In genomic region chr17:73179878-73180277, GRCh38 we compare ENCODE assay signal across 35 cellular contexts. TPM values are rescaled to one million over a fixed set of nuclear protein-coding genes. Genes with fewer than 3 reads are reported as not detected.
"Had no signal": no experiment of that assay in that cellular context is flagged by ENCODE, and none has a peak within 500 bp of the region (broad histone marks: within the 10 kb centered on the region; RNA-seq: fewer than 3 reads in every experiment).

No MANE protein-coding gene starts in this region.

- H3K27ac ChIP-seq: body of pancreas, brain microvascular endothelial cell, breast epithelium, VCaP had no signal

- H3K4me1 ChIP-seq: adrenal gland, breast epithelium had no signal

- ATAC-seq: activated CD8-positive, alpha-beta T cell treated with anti-CD3 and anti-CD28 coated beads for 36 hours; activated naive CD4-positive, alpha-beta T cell treated with anti-CD3 and anti-CD28 coated beads, Interleukin-2, amount 50 U/mL, for 72 hours; activated T-cell treated with anti-CD3 and anti-CD28 coated beads, Interleukin-2, amount 50 U/mL, for 4 hours; activated T-cell treated with anti-CD3 and anti-CD28 coated beads, Interleukin-2, amount 50 U/mL, for 72 hours; activated T-helper 17 cell treated with anti-CD3 and anti-CD28 coated beads, Interleukin-2, amount 50 U/mL, for 72 hours; body of pancreas had no signal

- H3K27me3 Mint-ChIP-seq: activated B cell treated with CpG ODN at 0.5 μM for 24 hours; activated CD4-positive, alpha-beta memory T cell treated with anti-CD3 and anti-CD28 coated beads for 36 hours; activated CD4-positive, alpha-beta T cell treated with anti-CD3 and anti-CD28 coated beads, Interleukin-2, amount 10 ng/mL, durations not matched to agents 24 days and 14 days; activated CD8-positive, alpha-beta T cell treated with anti-CD3 and anti-CD28 coated beads for 36 hours; activated naive CD8-positive, alpha-beta T cell treated with anti-CD3 and anti-CD28 coated beads for 36 hours; activated T-helper 17 cell treated with anti-CD3 and anti-CD28 coated beads, Interleukin-2, amount 50 U/mL, for 72 hours had no signal

- H3K9me3 ChIP-seq: adrenal gland, body of pancreas, breast epithelium had no signal

- H3K27me3 ChIP-seq: adrenal gland, body of pancreas, brain microvascular endothelial cell, breast epithelium had no signal

- H3K4me3 Mint-ChIP-seq: activated B cell treated with CpG ODN at 0.5 μM for 24 hours; activated CD4-positive, alpha-beta memory T cell treated with anti-CD3 and anti-CD28 coated beads for 36 hours; activated CD4-positive, alpha-beta T cell treated with anti-CD3 and anti-CD28 coated beads, Interleukin-2, amount 10 ng/mL, durations not matched to agents 24 days and 14 days; activated CD8-positive, alpha-beta T cell treated with anti-CD3 and anti-CD28 coated beads for 36 hours; activated naive CD4-positive, alpha-beta T cell treated with anti-CD3 and anti-CD28 coated beads for 36 hours; activated naive CD8-positive, alpha-beta T cell treated with anti-CD3 and anti-CD28 coated beads for 36 hours; activated T-cell treated with anti-CD3 and anti-CD28 coated beads, Interleukin-2, amount 50 U/mL, for 4 hours; activated T-cell treated with anti-CD3 and anti-CD28 coated beads, Interleukin-2, amount 50 U/mL, for 72 hours; activated T-helper 1 cell treated with anti-CD3 and anti-CD28 coated beads, Interleukin-12 subunit alpha, Interleukin-12 subunit beta, Interleukin-2, Interleukin-4 antibody, amounts not matched to agents 30 ng/mL and 10 ng/mL and 1 ng/mL, durations not matched to agents 14 hours and 24 hours and 36 hours; activated T-helper 17 cell treated with anti-CD3 and anti-CD28 coated beads, Interleukin-2, amount 50 U/mL, for 72 hours; T-helper 1 cell treated with Interleukin-12 subunit alpha and Interleukin-12 subunit beta and Interleukin-4 antibody, amounts not matched to agents 30 μg/mL and 1 μg/mL, for 36 hours; T-helper 2 cell treated with Interferon-gamma antibody and Interleukin-4, amounts not matched to agents 5 μg/mL and 100 μg/mL, for 36 hours had no signal

- DNase-seq: activated B cell treated with CpG ODN at 0.5 μM for 24 hours; activated CD4-positive, alpha-beta memory T cell treated with anti-CD3 and anti-CD28 coated beads for 36 hours; activated CD4-positive, alpha-beta T cell treated with anti-CD3 and anti-CD28 coated beads for 4 hours; activated CD4-positive, alpha-beta T cell treated with anti-CD3 and anti-CD28 coated beads, Interleukin-2, amount 10 ng/mL, durations not matched to agents 24 days and 14 days; activated CD4-positive, alpha-beta T cell treated with anti-CD3 and anti-CD28 coated beads, Interleukin-2, amount 50 U/mL, for 1 hour; activated CD4-positive, alpha-beta T cell treated with anti-CD3 and anti-CD28 coated beads, Interleukin-2, amount 50 U/mL, for 4 hours; activated CD4-positive, CD25-positive, alpha-beta regulatory T cell treated with anti-CD3 and anti-CD28 coated beads, Interleukin-2, amount 50 U/mL, for 72 hours; activated CD8-positive, alpha-beta memory T cell treated with anti-CD3 and anti-CD28 coated beads, Interleukin-2, amount 50 U/mL, for 4 hours; activated CD8-positive, alpha-beta T cell treated with anti-CD3 and anti-CD28 coated beads for 36 hours; activated effector memory CD4-positive, alpha-beta T cell treated with anti-CD3 and anti-CD28 coated beads, Interleukin-2, amount 50 U/mL, for 16 hours; activated gamma-delta T cell treated with Interleukin-2 at 50 U/mL for 16 hours; activated naive CD4-positive, alpha-beta T cell; activated naive CD4-positive, alpha-beta T cell treated with anti-CD3 and anti-CD28 coated beads for 36 hours; activated naive CD4-positive, alpha-beta T cell treated with anti-CD3 and anti-CD28 coated beads, Interleukin-2, amount 50 U/mL, for 16 hours; activated naive CD8-positive, alpha-beta T cell treated with anti-CD3 and anti-CD28 coated beads for 36 hours; activated T-cell treated with anti-CD3 and anti-CD28 coated beads for 4 hours; activated T-cell treated with anti-CD3 and anti-CD28 coated beads, Interleukin-2, amount 50 U/mL, for 1 hour; activated T-cell treated with anti-CD3 and anti-CD28 coated beads, Interleukin-2, amount 50 U/mL, for 4 hours; activated T-cell treated with anti-CD3 and anti-CD28 coated beads, Interleukin-2, amount 50 U/mL, for 72 hours; adrenal gland; amniotic stem cell; aorta; body of pancreas; brain microvascular endothelial cell; central memory CD4-positive, alpha-beta T cell; T-helper 1 cell; T-helper 2 cell; T-helper 9 cell had no signal

- H3K4me1 Mint-ChIP-seq: activated B cell treated with CpG ODN at 0.5 μM for 24 hours; activated CD4-positive, alpha-beta T cell treated with anti-CD3 and anti-CD28 coated beads, Interleukin-2, amount 10 ng/mL, durations not matched to agents 24 days and 14 days; activated T-helper 17 cell treated with anti-CD3 and anti-CD28 coated beads, Interleukin-2, amount 50 U/mL, for 72 hours had no signal

- H3K36me3 Mint-ChIP-seq: activated CD4-positive, alpha-beta memory T cell treated with anti-CD3 and anti-CD28 coated beads for 36 hours; activated naive CD4-positive, alpha-beta T cell treated with anti-CD3 and anti-CD28 coated beads, Interleukin-2, amount 50 U/mL, for 72 hours had no signal

- H3K36me3 ChIP-seq: adrenal gland, brain microvascular endothelial cell, breast epithelium had no signal

- H3K4me3 ChIP-seq: adrenal gland, body of pancreas, breast epithelium had no signal

- H3K27ac Mint-ChIP-seq: activated B cell treated with CpG ODN at 0.5 μM for 24 hours; activated CD4-positive, alpha-beta memory T cell treated with anti-CD3 and anti-CD28 coated beads for 36 hours; activated CD4-positive, alpha-beta T cell treated with anti-CD3 and anti-CD28 coated beads, Interleukin-2, amount 10 ng/mL, durations not matched to agents 24 days and 14 days; activated CD8-positive, alpha-beta T cell treated with anti-CD3 and anti-CD28 coated beads for 36 hours; activated naive CD4-positive, alpha-beta T cell treated with anti-CD3 and anti-CD28 coated beads for 36 hours; activated naive CD4-positive, alpha-beta T cell treated with anti-CD3 and anti-CD28 coated beads, Interleukin-2, amount 50 U/mL, for 72 hours; activated naive CD8-positive, alpha-beta T cell treated with anti-CD3 and anti-CD28 coated beads for 36 hours; activated T-cell treated with anti-CD3 and anti-CD28 coated beads, Interleukin-2, amount 50 U/mL, for 72 hours; activated T-helper 1 cell treated with anti-CD3 and anti-CD28 coated beads, Interleukin-12 subunit alpha, Interleukin-12 subunit beta, Interleukin-2, Interleukin-4 antibody, amounts not matched to agents 30 ng/mL and 10 ng/mL and 1 ng/mL, durations not matched to agents 14 hours and 24 hours and 36 hours; activated T-helper 17 cell treated with anti-CD3 and anti-CD28 coated beads, Interleukin-2, amount 50 U/mL, for 72 hours; T-helper 1 cell treated with Interleukin-12 subunit alpha and Interleukin-12 subunit beta and Interleukin-4 antibody, amounts not matched to agents 30 μg/mL and 1 μg/mL, for 36 hours; T-helper 2 cell treated with Interferon-gamma antibody and Interleukin-4, amounts not matched to agents 5 μg/mL and 100 μg/mL, for 36 hours had no signal

- H3K9me3 Mint-ChIP-seq: activated B cell treated with CpG ODN at 0.5 μM for 24 hours; activated CD4-positive, alpha-beta memory T cell treated with anti-CD3 and anti-CD28 coated beads for 36 hours; activated CD8-positive, alpha-beta T cell treated with anti-CD3 and anti-CD28 coated beads for 36 hours; activated naive CD4-positive, alpha-beta T cell treated with anti-CD3 and anti-CD28 coated beads for 36 hours; activated naive CD8-positive, alpha-beta T cell treated with anti-CD3 and anti-CD28 coated beads for 36 hours; activated T-cell treated with anti-CD3 and anti-CD28 coated beads, Interleukin-2, amount 50 U/mL, for 4 hours; activated T-helper 1 cell treated with anti-CD3 and anti-CD28 coated beads, Interleukin-12 subunit alpha, Interleukin-12 subunit beta, Interleukin-2, Interleukin-4 antibody, amounts not matched to agents 30 ng/mL and 10 ng/mL and 1 ng/mL, durations not matched to agents 14 hours and 24 hours and 36 hours; activated T-helper 17 cell treated with anti-CD3 and anti-CD28 coated beads, Interleukin-2, amount 50 U/mL, for 72 hours; T-helper 1 cell treated with Interleukin-12 subunit alpha and Interleukin-12 subunit beta and Interleukin-4 antibody, amounts not matched to agents 30 μg/mL and 1 μg/mL, for 36 hours; T-helper 2 cell treated with Interferon-gamma antibody and Interleukin-4, amounts not matched to agents 5 μg/mL and 100 μg/mL, for 36 hours had no signal

RNA-seq across cellular contexts. Expression of gene SSTR2, which starts 15.1 kb away (rescaled TPM):
- total RNA-seq: activated naive CD4-positive, alpha-beta T cell treated with anti-CD3 and anti-CD28 coated beads for 36 hours had no signal
